In the genomic region with DNA sequence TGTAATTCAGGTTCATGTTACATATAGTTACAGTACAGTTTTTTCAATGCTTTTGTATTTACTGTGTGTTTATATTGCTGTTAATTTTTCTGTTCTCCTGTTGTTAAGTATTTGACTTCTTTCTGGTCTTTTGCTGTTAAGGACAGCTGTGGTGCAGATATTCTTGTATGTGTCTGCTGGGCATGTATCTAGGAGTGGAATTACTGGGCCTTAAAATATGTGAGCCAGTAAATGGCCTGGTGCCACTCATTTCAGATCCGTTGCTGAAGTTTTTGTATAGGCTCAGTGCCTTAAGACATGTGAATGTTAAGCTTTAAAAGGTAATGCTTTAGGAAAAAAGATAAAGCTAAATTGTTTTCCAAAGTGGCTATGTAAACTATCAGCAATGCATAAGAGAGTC, we compare ENCODE assay signal across 1 cellular context.
TF ChIP-seq lines count a peak whose summit lies in the region.

No MANE protein-coding gene starts in this region.

TF ChIP-seq in SK-N-SH treated with all-trans-retinoic acid at 6 μM for 48 hours, 23 proteins besides CTCF, POLR2A, EP300 and RAD21 (continued from another document):
- TF ChIP-seq, protein P1, sequence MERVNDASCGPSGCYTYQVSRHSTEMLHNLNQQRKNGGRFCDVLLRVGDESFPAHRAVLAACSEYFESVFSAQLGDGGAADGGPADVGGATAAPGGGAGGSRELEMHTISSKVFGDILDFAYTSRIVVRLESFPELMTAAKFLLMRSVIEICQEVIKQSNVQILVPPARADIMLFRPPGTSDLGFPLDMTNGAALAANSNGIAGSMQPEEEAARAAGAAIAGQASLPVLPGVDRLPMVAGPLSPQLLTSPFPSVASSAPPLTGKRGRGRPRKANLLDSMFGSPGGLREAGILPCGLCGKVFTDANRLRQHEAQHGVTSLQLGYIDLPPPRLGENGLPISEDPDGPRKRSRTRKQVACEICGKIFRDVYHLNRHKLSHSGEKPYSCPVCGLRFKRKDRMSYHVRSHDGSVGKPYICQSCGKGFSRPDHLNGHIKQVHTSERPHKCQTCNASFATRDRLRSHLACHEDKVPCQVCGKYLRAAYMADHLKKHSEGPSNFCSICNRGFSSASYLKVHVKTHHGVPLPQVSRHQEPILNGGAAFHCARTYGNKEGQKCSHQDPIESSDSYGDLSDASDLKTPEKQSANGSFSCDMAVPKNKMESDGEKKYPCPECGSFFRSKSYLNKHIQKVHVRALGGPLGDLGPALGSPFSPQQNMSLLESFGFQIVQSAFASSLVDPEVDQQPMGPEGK (CRISPR knock-in tag; IDR thresholded peaks at IDR 0.05; ENCODE audit: borderline replicate concordance): no peak
